10 cellular contexts compared by ENCODE assay signal in the genomic region with DNA sequence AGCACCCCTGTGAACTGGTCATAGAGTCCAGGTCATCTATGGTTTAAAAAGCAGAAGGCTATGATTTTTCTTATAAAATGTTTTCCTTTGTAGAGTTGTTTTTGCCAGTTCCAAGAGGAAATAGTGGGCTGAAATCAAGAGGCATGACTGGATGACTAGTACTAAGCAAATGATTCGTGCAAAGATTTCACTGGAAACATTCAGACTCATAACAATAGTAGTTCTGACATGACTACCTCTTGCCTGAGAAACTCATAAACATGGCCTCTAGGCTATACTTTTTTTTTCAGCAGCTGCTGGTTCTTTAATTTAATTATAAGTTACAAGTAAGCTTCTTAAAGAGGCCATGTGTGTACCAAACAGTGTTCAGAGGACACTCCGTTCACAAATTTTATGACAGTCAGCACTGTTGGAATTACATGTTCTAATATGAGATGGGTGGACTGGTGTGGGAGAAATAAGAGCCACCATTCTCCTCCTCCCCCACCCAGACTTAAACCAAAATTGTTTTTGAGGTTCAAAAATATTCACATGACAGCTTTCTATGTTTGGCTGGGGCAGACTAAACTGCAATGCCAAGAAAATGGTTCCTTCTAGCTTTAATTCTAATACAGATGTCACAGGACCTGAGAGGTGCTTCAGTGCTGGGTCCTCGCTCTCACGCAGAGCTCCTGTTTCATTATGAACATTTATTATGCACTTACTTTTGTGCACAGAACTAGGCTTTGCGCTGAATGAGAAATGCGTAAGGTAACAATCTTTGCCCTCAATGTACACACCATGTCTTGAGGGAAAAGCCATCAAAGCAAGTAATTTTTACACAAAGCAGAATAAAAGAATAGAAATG.
DNase-seq lines count a peak whose midpoint lies in the region; ATAC-seq and TF ChIP-seq lines count a peak whose summit lies in the region.
"Had no signal": no experiment of that assay in that cellular context is flagged by ENCODE, and none has a peak within 500 bp of the region (broad histone marks: within the 10 kb centered on the region; RNA-seq: fewer than 3 reads in every experiment).

No MANE protein-coding gene starts in this region.

- CTCF ChIA-PET in CD4-positive, alpha-beta T cell (lab: Charles Lee) = no interaction called here

- POLR2A ChIA-PET in CD4-positive, alpha-beta T cell (lab: Charles Lee) = no interaction called here

- peak; percentile 27 for DNase-seq in GM10266 (ENCODE audit: extremely low spot score)
- DNase-seq in epithelial cell of esophagus (ENCODE audit: low read depth) = peak; percentile 50
- DNase-seq in neural progenitor cell (ENCODE audit: low spot score) = no peak
- no peak for DNase-seq in CD4-positive, alpha-beta T cell
- DNase-seq in NCI-H146 (lab: John Stamatoyannopoulos, UW) = no peak
- DNase-seq in head of caudate nucleus = no peak
- DNase-seq: MG63 had no signal

- no peaks in the 10 kb centered on the region for H3K36me3 Mint-ChIP-seq in neural progenitor cell
- no peaks in the 10 kb centered on the region for H3K36me3 Mint-ChIP-seq in CD4-positive, alpha-beta T cell (ENCODE audit: low read depth)
- H3K36me3 Mint-ChIP-seq: brain had no signal

- no peaks in the 10 kb centered on the region for H3K4me1 Mint-ChIP-seq in neural progenitor cell
- H3K4me1 Mint-ChIP-seq in CD4-positive, alpha-beta T cell (ENCODE audit: low read depth) = no peaks in the 10 kb centered on the region
- H3K4me1 Mint-ChIP-seq: brain had no signal

- H3K4me1 ChIP-seq in neural progenitor cell = no peaks in the 10 kb centered on the region

- no peak overlapping the region for H3K4me3 Mint-ChIP-seq in neural progenitor cell
- no peak overlapping the region for H3K4me3 Mint-ChIP-seq in CD4-positive, alpha-beta T cell
- H3K4me3 Mint-ChIP-seq: brain had no signal

- H3K79me2 ChIP-seq in neural progenitor cell (ENCODE audit: low read depth) = no peaks in the 10 kb centered on the region

- H3K27ac ChIP-seq in neural progenitor cell = no peak overlapping the region
- no peak overlapping the region for H3K27ac ChIP-seq in CD4-positive, alpha-beta T cell (ENCODE audit: low read depth, low read length)

- no peak overlapping the region for H2AFZ ChIP-seq in neural progenitor cell (replicated peaks)

- H3K27ac Mint-ChIP-seq in neural progenitor cell = no peak overlapping the region
- H3K27ac Mint-ChIP-seq in CD4-positive, alpha-beta T cell = no peak overlapping the region
- H3K27ac Mint-ChIP-seq: brain had no signal

- no peaks in the 10 kb centered on the region for H3F3A ChIP-seq in neural progenitor cell (ENCODE audit: low read depth)

- no peaks in the 10 kb centered on the region for H3K9me3 ChIP-seq in neural progenitor cell (ENCODE audit: low read depth)
- no peaks in the 10 kb centered on the region for H3K9me3 ChIP-seq in CD4-positive, alpha-beta T cell (ENCODE audit: control insufficient read depth, low read length)
- H3K9me3 ChIP-seq: MG63 had no signal

- H3K36me3 ChIP-seq in neural progenitor cell = no peaks in the 10 kb centered on the region
- H3K36me3 ChIP-seq: MG63 had no signal

- H3K9ac ChIP-seq in neural progenitor cell = no peak overlapping the region

- no peaks in the 10 kb centered on the region for H3K9me3 Mint-ChIP-seq in neural progenitor cell
- H3K9me3 Mint-ChIP-seq in CD4-positive, alpha-beta T cell = no peaks in the 10 kb centered on the region

- H3K4me2 ChIP-seq in neural progenitor cell = no peak overlapping the region

- H3K27me3 Mint-ChIP-seq in neural progenitor cell (ENCODE audit: insufficient read depth, low read depth) = no peaks in the 10 kb centered on the region
- no peaks in the 10 kb centered on the region for H3K27me3 Mint-ChIP-seq in CD4-positive, alpha-beta T cell

- intact Hi-C loops in CD4-positive, alpha-beta T cell (cut with DNase I, micrococcal nuclease) = no loop called here
- intact Hi-C loops in head of caudate nucleus (cut with DNase I) = no loop called here

- ATAC-seq in GM19468 (IDR thresholded peaks at IDR 0.05; ENCODE audit: extremely low read depth, unreplicated experiment) = peak; percentile 36
- ATAC-seq in HG03159 (IDR thresholded peaks at IDR 0.05; ENCODE audit: unreplicated experiment) = peak; percentile 51
- no peak for ATAC-seq in CD4-positive, alpha-beta T cell (ENCODE audit: poor library complexity)

- no peak for TF ChIP-seq CTCF in GM10266 (IDR thresholded peaks at IDR 0.05; ENCODE audit: control insufficient read depth, insufficient read depth, low read depth, missing control alignments)
- TF ChIP-seq CTCF in epithelial cell of esophagus (IDR thresholded peaks at IDR 0.05; ENCODE audit: insufficient read depth, low read depth, low read length, missing control alignments) = no peak
- TF ChIP-seq CTCF in neural progenitor cell (IDR thresholded peaks at IDR 0.05) = no peak
- no peak for TF ChIP-seq CTCF in CD4-positive, alpha-beta T cell (IDR thresholded peaks at IDR 0.05)

- H3K4me3 ChIP-seq in epithelial cell of esophagus (ENCODE audit: low read length) (no peak overlapping the region), neural progenitor cell (no peak overlapping the region)
- H3K4me3 ChIP-seq: MG63 had no signal

- no peaks in the 10 kb centered on the region for H3K27me3 ChIP-seq in neural progenitor cell
- H3K27me3 ChIP-seq in CD4-positive, alpha-beta T cell (ENCODE audit: control insufficient read depth, insufficient read depth, low read length) = no peaks in the 10 kb centered on the region
- H3K27me3 ChIP-seq: MG63 had no signal

- no peaks in the 10 kb centered on the region for H4K20me1 ChIP-seq in neural progenitor cell (ENCODE audit: low read depth)

Comparison
In these comparisons a context has a peak if more than half of its experiments do, and no peak if none do; other contexts are left out.
1. DNase-seq: peak in GM10266 (single experiment) and epithelial cell of esophagus (single experiment); none in neural progenitor cell (single experiment), CD4-positive, alpha-beta T cell (0 of 10), NCI-H146 (single experiment) and head of caudate nucleus (0 of 42).